ENCODE assay signal across 19 cellular contexts in the genomic region with DNA sequence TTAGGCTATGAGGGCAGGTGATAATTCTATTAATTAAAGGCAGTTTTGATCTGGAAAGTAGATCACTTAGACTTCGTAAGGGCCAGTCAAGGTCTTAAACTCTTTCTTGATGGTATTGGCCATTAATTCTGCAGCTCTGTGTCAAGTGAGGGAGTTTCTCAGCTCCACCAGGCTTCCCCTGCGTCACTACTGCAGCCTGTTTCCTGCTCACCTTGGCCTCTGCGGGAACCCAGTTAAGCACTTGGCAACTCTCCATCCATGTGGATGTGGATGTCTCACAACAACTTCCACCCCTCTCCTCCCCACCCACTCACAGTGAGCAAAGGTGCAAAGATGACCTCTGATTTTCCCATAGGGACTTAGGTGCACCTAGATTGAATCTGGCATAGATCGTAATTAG.
DNase-seq lines count a peak whose midpoint lies in the region; ATAC-seq, FAIRE-seq and TF ChIP-seq lines count a peak whose summit lies in the region.
"Had no signal": no experiment of that assay in that cellular context is flagged by ENCODE, and none has a peak within 500 bp of the region (broad histone marks: within the 10 kb centered on the region; RNA-seq: fewer than 3 reads in every experiment).

No MANE protein-coding gene starts in this region.

- ATAC-seq in HG02798 (IDR thresholded peaks at IDR 0.05; ENCODE audit: poor library complexity, unreplicated experiment), result no peak

- H3K36me3 ChIP-seq in bronchial epithelial cell (ENCODE audit: control insufficient read depth, insufficient read depth, low read length), result no peaks in the 10 kb centered on the region
- no peaks in the 10 kb centered on the region for H3K36me3 ChIP-seq in skeletal muscle tissue (ENCODE audit: control insufficient read depth in 3 of 3, insufficient read depth in 3 of 3, low read length in 3 of 3)
- H3K36me3 ChIP-seq: SJCRH30 had no signal

- H3K27ac ChIP-seq in skeletal muscle tissue (ENCODE audit: low read depth, low read length), result peak overlapping the region; percentile 34
- H3K27ac ChIP-seq: C4-2B, KMS-11, PC-9, RWPE1, SJCRH30 had no signal

- H3K27me3 ChIP-seq in bronchial epithelial cell (ENCODE audit: control insufficient read depth, insufficient read depth, low read length), result no peaks in the 10 kb centered on the region
- H3K27me3 ChIP-seq in skeletal muscle tissue (ENCODE audit: control insufficient read depth in 3 of 3, insufficient read depth in 3 of 3, low read length in 3 of 3), result no peaks in the 10 kb centered on the region
- H3K27me3 ChIP-seq: SJCRH30 had no signal

- no peaks in the 10 kb centered on the region for H3K9me3 ChIP-seq in skeletal muscle tissue (ENCODE audit: control insufficient read depth in 3 of 3, low read length in 3 of 3)
- H3K9me3 ChIP-seq: SJCRH30 had no signal

- FAIRE-seq in bronchial epithelial cell (lab: Jason Lieb, UNC), result peak; percentile 23
- FAIRE-seq: D721Med, GM12892 had no signal

- TF ChIP-seq CTCF in bronchial epithelial cell (IDR thresholded peaks at IDR 0.05; ENCODE audit: insufficient read depth, low read length, severe bottlenecking), result no peak

- DNase-seq in NCI-H69 (lab: John Stamatoyannopoulos, UW), result peak; percentile 25
- DNase-seq in bronchial epithelial cell (ENCODE audit: low read depth), result no peak
- DNase-seq in left kidney (ENCODE audit: low read depth, low spot score), result peak; percentile 15
- no peak for DNase-seq in cerebellar cortex (ENCODE audit: low spot score)
- DNase-seq in activated CD4-positive, alpha-beta T cell treated with anti-CD3 and anti-CD28 coated beads, Interleukin-2, amount 50 U/mL, for 1 hour, result no peak
- DNase-seq: ACHN, NCI-H1417 treated with DMSO at 0.1 percent for 48 hours, NCI-H187 treated with DMSO at 0.1 percent for 48 hours, NCI-H345, NCI-H524 treated with DMSO at 0.1 percent for 48 hours, PC-9, SJCRH30 had no signal

- no peaks in the 10 kb centered on the region for H3K4me1 ChIP-seq in skeletal muscle tissue (ENCODE audit: control insufficient read depth in 3 of 3, insufficient read depth in 3 of 3, low read length in 3 of 3)

- H3K4me3 ChIP-seq in bronchial epithelial cell (ENCODE audit: low read depth, low read length), result no peak overlapping the region
- no peak overlapping the region for H3K4me3 ChIP-seq in skeletal muscle tissue (ENCODE audit: low read length in 3 of 3)
- H3K4me3 ChIP-seq: PC-9, SJCRH30 had no signal

- H3K9ac ChIP-seq in skeletal muscle tissue (ENCODE audit: low read depth in 1 of 3, low read length in 3 of 3), result no peak overlapping the region
- H3K9ac ChIP-seq: KMS-11 had no signal

Comparison
In these comparisons a context has a peak if more than half of its experiments do, and no peak if none do; other contexts are left out.
1. DNase-seq: peak in NCI-H69 (single experiment) and left kidney (single experiment); none in bronchial epithelial cell (single experiment), cerebellar cortex (single experiment) and activated CD4-positive, alpha-beta T cell treated with anti-CD3 and anti-CD28 coated beads, Interleukin-2, amount 50 U/mL, for 1 hour (single experiment).